ENCODE assay signal across 14 cellular contexts in the genomic region with DNA sequence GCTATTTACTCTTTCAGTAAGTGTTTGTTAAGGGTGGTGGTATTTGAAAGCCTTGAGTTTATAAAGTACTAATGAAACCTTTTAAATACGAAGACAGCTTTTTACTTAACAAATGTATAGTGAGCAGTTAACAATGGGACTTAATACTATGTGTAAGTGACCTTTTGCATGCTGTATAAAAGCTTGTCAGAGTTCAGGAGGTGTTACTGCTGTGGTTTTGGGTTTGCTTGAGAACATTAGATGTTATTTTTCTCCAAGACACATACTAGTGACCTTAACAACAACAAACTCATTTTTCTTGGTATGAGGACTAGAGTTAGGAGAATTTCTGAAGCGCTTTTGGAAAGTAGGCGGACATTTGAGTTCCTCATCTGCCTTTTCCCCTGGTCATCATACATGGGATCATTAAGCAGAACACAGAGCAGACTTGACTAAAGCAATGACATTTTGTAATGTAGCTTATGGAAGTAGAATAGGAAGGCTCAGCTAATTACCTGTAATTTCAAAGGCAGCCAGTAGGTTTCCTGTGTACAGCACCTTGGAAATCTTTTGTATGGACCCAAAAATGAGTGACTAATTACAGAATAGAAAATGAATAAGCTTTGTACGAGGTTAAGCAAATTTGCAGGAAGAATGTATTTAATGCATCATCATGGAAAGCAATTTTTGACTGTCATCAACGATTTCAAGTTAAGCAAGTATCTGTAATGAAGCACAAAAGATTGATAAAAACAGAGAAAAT. TPM values are rescaled to one million over a fixed set of nuclear protein-coding genes. Genes with fewer than 3 reads are reported as not detected.
DNase-seq lines count a peak whose midpoint lies in the region; ATAC-seq and TF ChIP-seq lines count a peak whose summit lies in the region.
"Had no signal": no experiment of that assay in that cellular context is flagged by ENCODE, and none has a peak within 500 bp of the region (broad histone marks: within the 10 kb centered on the region; RNA-seq: fewer than 3 reads in every experiment).

No MANE protein-coding gene starts in this region.

- H3K4me1 ChIP-seq in DND-41 (ENCODE audit: insufficient read depth, low read length), result no peaks in the 10 kb centered on the region
- peaks cover 13 to 76% (median 45%) of the 10 kb centered on the region in 6 donors for H3K4me1 ChIP-seq in spleen
- H3K4me1 ChIP-seq: testis had no signal

- H3K27me3 ChIP-seq in DND-41 (ENCODE audit: insufficient read depth, low read length, poor library complexity), result no peaks in the 10 kb centered on the region
- no peaks in the 10 kb centered on the region for H3K27me3 ChIP-seq in spleen (replicated peaks in 1 of 7)
- H3K27me3 ChIP-seq: MG63, sigmoid colon, testis had no signal

- H3K9me3 Mint-ChIP-seq in natural killer cell treated with Interleukin-12 subunit alpha and Interleukin-12 subunit beta and Interleukin-15 and Interleukin-18, amount 100 ng/mL, for 72 hours, result no peaks in the 10 kb centered on the region

- H3K4me1 Mint-ChIP-seq in T-helper 17 cell, result peaks cover 29% of the 10 kb centered on the region
- peaks cover 45 to 49% of the 10 kb centered on the region in 2 donors for H3K4me1 Mint-ChIP-seq in natural killer cell treated with Interleukin-12 subunit alpha and Interleukin-12 subunit beta and Interleukin-15 and Interleukin-18, amount 100 ng/mL, for 72 hours (ENCODE audit: low read depth in 2 of 2)

- WGBS in spleen, 5 donors, result 69 to 79% (median 74%) methylated on average over 5 of the region's 5 CpGs

- H3K27ac ChIP-seq in DND-41 (ENCODE audit: low read length) (no peak overlapping the region), spleen (peak overlapping the region in 3 of 8 donors; percentile 23 to 43 (median 29))
- H3K27ac ChIP-seq: sigmoid colon, testis had no signal

- H3K9me3 ChIP-seq in DND-41 (ENCODE audit: insufficient read depth, low read length, severe bottlenecking) (no peaks in the 10 kb centered on the region), T-helper 17 cell (ENCODE audit: control insufficient read depth, low read length, poor library complexity, severe bottlenecking) (no peaks in the 10 kb centered on the region), spleen (no peaks in the 10 kb centered on the region)
- H3K9me3 ChIP-seq: MG63, sigmoid colon, testis had no signal

- no peak overlapping the region for H3K4me2 ChIP-seq in DND-41 (ENCODE audit: insufficient read depth, low read length)

- H3K36me3 Mint-ChIP-seq in T-helper 17 cell (ENCODE audit: low read depth), result no peaks in the 10 kb centered on the region
- no peaks in the 10 kb centered on the region for H3K36me3 Mint-ChIP-seq in natural killer cell treated with Interleukin-12 subunit alpha and Interleukin-12 subunit beta and Interleukin-15 and Interleukin-18, amount 100 ng/mL, for 72 hours

- TF ChIP-seq CTCF in DND-41 (IDR thresholded peaks at IDR 0.05; ENCODE audit: borderline replicate concordance, extremely low read depth, low read length, poor library complexity, severe bottlenecking), result peak; percentile 16
- TF ChIP-seq CTCF in spleen (IDR thresholded peaks at IDR 0.05 in 8 of 11, conservative IDR thresholded peaks at IDR 0.05 in 3 of 11), result peak in 2 of 11 experiments; percentile 13 to 35

- H3K4me3 Mint-ChIP-seq in T-helper 17 cell, result no peak overlapping the region
- peak overlapping the region; percentile 75 for H3K4me3 Mint-ChIP-seq in natural killer cell treated with Interleukin-12 subunit alpha and Interleukin-12 subunit beta and Interleukin-15 and Interleukin-18, amount 100 ng/mL, for 72 hours

- H3K9ac ChIP-seq in DND-41 (ENCODE audit: low read depth, low read length), result no peak overlapping the region

- H3K27ac Mint-ChIP-seq in T-helper 17 cell, result peak overlapping the region; percentile 16
- H3K27ac Mint-ChIP-seq in natural killer cell treated with Interleukin-12 subunit alpha and Interleukin-12 subunit beta and Interleukin-15 and Interleukin-18, amount 100 ng/mL, for 72 hours, result peak overlapping the region; percentile 35 to 50

- intact Hi-C loops in spleen (cut with DNase I; ENCODE audit: low total_unique reads), result no loop called here

- no peaks in the 10 kb centered on the region for H3K27me3 Mint-ChIP-seq in T-helper 17 cell
- no peaks in the 10 kb centered on the region for H3K27me3 Mint-ChIP-seq in natural killer cell treated with Interleukin-12 subunit alpha and Interleukin-12 subunit beta and Interleukin-15 and Interleukin-18, amount 100 ng/mL, for 72 hours

- DNase-seq in DND-41, result no peak
- DNase-seq in T-helper 17 cell, result no peak
- no peak for DNase-seq in natural killer cell treated with Interleukin-12 subunit alpha and Interleukin-12 subunit beta and Interleukin-15 and Interleukin-18, amount 100 ng/mL, for 72 hours (ENCODE audit: low spot score)
- no peak for DNase-seq in spleen
- DNase-seq in activated effector memory CD4-positive, alpha-beta T cell treated with Interleukin-2 at 50 U/mL for 16 hours, result no peak
- DNase-seq: activated CD4-positive, alpha-beta T cell treated with anti-CD3 and anti-CD28 coated beads for 1 hour; activated naive CD4-positive, alpha-beta T cell; central memory CD4-positive, alpha-beta T cell; MG63; NCI-H524; sigmoid colon; testis had no signal

- H3K4me3 ChIP-seq in DND-41 (ENCODE audit: low read depth in 1 of 2, low read length in 2 of 2), result no peak overlapping the region
- no peak overlapping the region for H3K4me3 ChIP-seq in spleen
- H3K4me3 ChIP-seq: MG63, sigmoid colon, testis had no signal

- H3K36me3 ChIP-seq in DND-41 (ENCODE audit: insufficient read depth, low read length) (no peaks in the 10 kb centered on the region), spleen (no peaks in the 10 kb centered on the region)
- H3K36me3 ChIP-seq: MG63, sigmoid colon had no signal

- ATAC-seq in DND-41 (ENCODE audit: insufficient read depth, low read depth), result no peak
- ATAC-seq in GM18867 (IDR thresholded peaks at IDR 0.05; ENCODE audit: unreplicated experiment), result peak; percentile 33
- ATAC-seq in T-helper 17 cell, result no peak
- ATAC-seq in natural killer cell treated with Interleukin-12 subunit alpha and Interleukin-12 subunit beta and Interleukin-15 and Interleukin-18, amount 100 ng/mL, for 72 hours, result peak in 1 of 2 donors; percentile 52
- ATAC-seq in HG02678 (IDR thresholded peaks at IDR 0.05; ENCODE audit: unreplicated experiment), result no peak

- H2AFZ ChIP-seq in DND-41 (ENCODE audit: low read depth, low read length), result no peak overlapping the region

- H4K20me1 ChIP-seq in DND-41 (ENCODE audit: insufficient read depth, low read length), result peaks cover 25% of the 10 kb centered on the region; the same call in 1 of the 2 replicates

- H3K79me2 ChIP-seq in DND-41 (ENCODE audit: insufficient read depth, low read length), result peaks cover 36% of the 10 kb centered on the region

- no peak for TF ChIP-seq POLR2A in spleen (IDR thresholded peaks at IDR 0.05)

RNA-seq across cellular contexts. Expression of gene CDYL, which starts 14.1 kb away (rescaled TPM):
- total RNA-seq in T-helper 17 cell (10 to 100 TPM; 21.2 to 31.5 TPM), spleen (10 to 100 TPM; 33.5 to 48.4 (median 40.7) TPM)
- 10 to 100 TPM; 52.5 to 58.7 TPM for total RNA-seq in natural killer cell treated with Interleukin-12 subunit alpha and Interleukin-12 subunit beta and Interleukin-15 and Interleukin-18, amount 100 ng/mL, for 72 hours
- 1 to 10 TPM; 6.8 to 8.6 (median 7.8) TPM for polyA plus RNA-seq in spleen
